In genomic region chr6:38586992-38587391, GRCh38 we compare ENCODE assay signal across 34 cellular contexts.
"Had no signal": no experiment of that assay in that cellular context is flagged by ENCODE, and none has a peak within 500 bp of the region (broad histone marks: within the 10 kb centered on the region; RNA-seq: fewer than 3 reads in every experiment).

No MANE protein-coding gene starts in this region.

- H3K4me3 ChIP-seq: MG63 had no signal

- H3K27me3 ChIP-seq: MG63 had no signal

- DNase-seq: Karpas-422, Kasumi-1, MG63, MM.1S, MV-4-11, NCI-H1048, NCI-H1092, NCI-H1092 treated with DMSO at 0.1 percent for 48 hours, NCI-H1105, NCI-H1105 treated with DMSO at 0.1 percent for 48 hours, NCI-H1417, NCI-H1417 treated with DMSO at 0.1 percent for 48 hours, NCI-H1436, NCI-H1436 treated with DMSO at 0.1 percent for 48 hours, NCI-H146, NCI-H1694, NCI-H1694 treated with DMSO at 0.1 percent for 48 hours, NCI-H187, NCI-H187 treated with DMSO at 0.1 percent for 48 hours, NCI-H1930, NCI-H2029, NCI-H2029 treated with DMSO at 0.1 percent for 48 hours, NCI-H2081, NCI-H2081 treated with DMSO at 0.1 percent for 48 hours, NCI-H2107, NCI-H2171, NCI-H2171 treated with DMSO at 0.1 percent for 48 hours, NCI-H2227 treated with DMSO at 0.1 percent for 48 hours, NCI-H226, NCI-H345, NCI-H446, NCI-H446 treated with DMSO at 0.1 percent for 48 hours, NCI-H510A had no signal

- H3K27ac ChIP-seq: KMS-11 had no signal

- H3K9me3 ChIP-seq: MG63 had no signal
